Comparison of ENCODE assay signal across 24 cellular contexts in the genomic region with DNA sequence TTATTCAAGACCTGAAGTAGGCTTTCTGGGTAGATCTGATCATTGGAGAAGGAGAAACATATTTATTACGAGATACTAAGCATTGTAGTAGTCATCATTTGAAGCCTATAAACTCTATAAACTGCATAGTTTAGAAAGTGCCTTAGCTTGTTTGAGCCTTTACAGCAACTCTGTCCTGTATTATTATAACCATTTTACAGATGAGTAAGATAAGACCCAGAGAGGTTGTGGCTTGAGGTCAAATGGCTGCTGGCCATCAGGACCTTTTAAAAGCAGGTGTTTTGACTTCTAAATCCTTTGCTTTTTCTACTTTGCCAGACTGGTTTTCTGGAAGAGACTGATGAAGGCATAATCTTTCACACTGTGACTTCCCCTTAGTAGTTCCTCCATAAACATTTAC.
"Had no signal": no experiment of that assay in that cellular context is flagged by ENCODE, and none has a peak within 500 bp of the region (broad histone marks: within the 10 kb centered on the region; RNA-seq: fewer than 3 reads in every experiment).

No MANE protein-coding gene starts in this region.

- ATAC-seq: gastrocnemius medialis; left lobe of liver; natural killer cell treated with Interleukin-12 subunit alpha and Interleukin-12 subunit beta and Interleukin-15 and Interleukin-18, amount 100 ng/mL, for 72 hours; sciatic nerve; stimulated activated naive CD8-positive, alpha-beta T cell treated with anti-CD3 and anti-CD28 coated beads, Interleukin-15, amount 100 ng/mL, for 72 hours; upper lobe of right lung had no signal

- H2AFZ ChIP-seq: parathyroid adenoma had no signal

- H3K4me3 ChIP-seq: dorsolateral prefrontal cortex, gastrocnemius medialis, lung, smooth muscle cell, suprapubic skin, transverse colon, upper lobe of right lung, vagina had no signal

- H3K4me2 ChIP-seq: smooth muscle cell had no signal

- H3K27me3 Mint-ChIP-seq: memory B cell; natural killer cell treated with Interleukin-12 subunit alpha and Interleukin-12 subunit beta and Interleukin-15 and Interleukin-18, amount 100 ng/mL, for 72 hours; progenitor cell of endocrine pancreas; stimulated activated naive CD8-positive, alpha-beta T cell treated with anti-CD3 and anti-CD28 coated beads, Interleukin-15, amount 100 ng/mL, for 72 hours had no signal

- H3K9ac ChIP-seq: parathyroid adenoma had no signal

- H3K36me3 ChIP-seq: gastrocnemius medialis, suprapubic skin, transverse colon, upper lobe of right lung, vagina had no signal

- H3K4me3 Mint-ChIP-seq: memory B cell; natural killer cell treated with Interleukin-12 subunit alpha and Interleukin-12 subunit beta and Interleukin-15 and Interleukin-18, amount 100 ng/mL, for 72 hours; neural crest cell; stimulated activated naive CD8-positive, alpha-beta T cell treated with anti-CD3 and anti-CD28 coated beads, Interleukin-15, amount 100 ng/mL, for 72 hours had no signal

- FAIRE-seq: keratinocyte had no signal

- H3K9me3 ChIP-seq: gastrocnemius medialis, suprapubic skin, transverse colon, upper lobe of right lung, vagina had no signal

- H3K36me3 Mint-ChIP-seq: natural killer cell treated with Interleukin-12 subunit alpha and Interleukin-12 subunit beta and Interleukin-15 and Interleukin-18, amount 100 ng/mL, for 72 hours had no signal

- DNase-seq: dorsolateral prefrontal cortex; effector CD4-positive, alpha-beta T cell; gastrocnemius medialis; head of caudate nucleus; stimulated activated CD4-positive, alpha-beta T cell treated with anti-CD3 and anti-CD28 coated beads, Interleukin-12 subunit alpha, Interleukin-12 subunit beta, amount 100 ng/mL, for 4 hours; stimulated activated CD4-positive, alpha-beta T cell treated with anti-CD3 and anti-CD28 coated beads, Interleukin-1b, Interleukin-23, amount 100 ng/mL, for 48 hours; stimulated activated CD4-positive, alpha-beta T cell treated with anti-CD3 and anti-CD28 coated beads, Interleukin-4, amount 100 ng/mL, for 1 hour; stimulated activated CD8-positive, alpha-beta memory T cell treated with anti-CD3 and anti-CD28 coated beads, Interleukin-4, amount 100 ng/mL, for 48 hours; stimulated activated naive CD4-positive, alpha-beta T cell; stimulated activated naive CD8-positive, alpha-beta T cell treated with anti-CD3 and anti-CD28 coated beads, Interleukin-15, amount 100 ng/mL, for 72 hours; transverse colon; upper lobe of right lung had no signal

- H3K27me3 ChIP-seq: dorsolateral prefrontal cortex, gastrocnemius medialis, suprapubic skin, transverse colon, upper lobe of right lung, vagina had no signal

- H3K27ac Mint-ChIP-seq: memory B cell; natural killer cell treated with Interleukin-12 subunit alpha and Interleukin-12 subunit beta and Interleukin-15 and Interleukin-18, amount 100 ng/mL, for 72 hours; stimulated activated naive CD8-positive, alpha-beta T cell treated with anti-CD3 and anti-CD28 coated beads, Interleukin-15, amount 100 ng/mL, for 72 hours had no signal

- H3K9me3 Mint-ChIP-seq: memory B cell; natural killer cell treated with Interleukin-12 subunit alpha and Interleukin-12 subunit beta and Interleukin-15 and Interleukin-18, amount 100 ng/mL, for 72 hours; neural crest cell; stimulated activated naive CD8-positive, alpha-beta T cell treated with anti-CD3 and anti-CD28 coated beads, Interleukin-15, amount 100 ng/mL, for 72 hours had no signal

- H3K27ac ChIP-seq: dorsolateral prefrontal cortex, gastrocnemius medialis, parathyroid adenoma, suprapubic skin, transverse colon, upper lobe of right lung, vagina had no signal
